9 cellular contexts compared by ENCODE assay signal in genomic region chr1:23673086-23673813, GRCh38. TPM values are rescaled to one million over a fixed set of nuclear protein-coding genes. Genes with fewer than 3 reads are reported as not detected.
A peak's percentile ranks its signal among the peaks of the same experiment; 100 is the strongest.
DNase-seq lines count a peak whose midpoint lies in the region; ATAC-seq and TF ChIP-seq lines count a peak whose summit lies in the region.
"Had no signal": no experiment of that assay in that cellular context is flagged by ENCODE, and none has a peak within 500 bp of the region (broad histone marks: within the 10 kb centered on the region; RNA-seq: fewer than 3 reads in every experiment).

No MANE protein-coding gene starts in this region.

- peak; percentile 13 for DNase-seq in stimulated activated CD4-positive, alpha-beta T cell treated with anti-CD3 and anti-CD28 coated beads, Interleukin-4, amount 100 ng/mL, for 1 hour
- no peak for DNase-seq in stimulated activated CD4-positive, alpha-beta T cell treated with anti-CD3 and anti-CD28 coated beads, Interleukin-2, amount 100 ng/mL, for 48 hours
- DNase-seq in SW480 (ENCODE audit: low spot score) (peak; percentile 60), fibroblast of the aortic adventitia (ENCODE audit: low read depth) (peak; percentile 60), upper lobe of right lung (no peak), inferior parietal cortex (ENCODE audit: extremely low spot score) (no peak)
- no peak for DNase-seq in activated T-helper 1 cell treated with anti-CD3 and anti-CD28 coated beads, Interleukin-12 subunit alpha, Interleukin-12 subunit beta, Interleukin-2, Interleukin-4 antibody, amounts not matched to agents 30 ng/mL and 10 ng/mL and 1 ng/mL, durations not matched to agents 14 hours and 24 hours and 36 hours (ENCODE audit: low spot score)

- H3K27ac ChIP-seq in upper lobe of right lung, result no peak overlapping the region

- ATAC-seq in upper lobe of right lung (peak; percentile 65), HG03432 (IDR thresholded peaks at IDR 0.05; ENCODE audit: unreplicated experiment) (no peak)

- H3K4me3 ChIP-seq in fibroblast of the aortic adventitia (ENCODE audit: low read depth, low read length), result no peak overlapping the region
- no peak overlapping the region for H3K4me3 ChIP-seq in upper lobe of right lung

- H3K27me3 ChIP-seq in upper lobe of right lung, result no peaks in the 10 kb centered on the region

- no peaks in the 10 kb centered on the region for H3K4me1 ChIP-seq in upper lobe of right lung

- TF ChIP-seq CTCF in fibroblast of the aortic adventitia (IDR thresholded peaks at IDR 0.05; ENCODE audit: insufficient read depth, low read length) (peak; percentile 3), upper lobe of right lung (IDR thresholded peaks at IDR 0.05) (no peak)

- H3K36me3 Mint-ChIP-seq in activated T-helper 1 cell treated with anti-CD3 and anti-CD28 coated beads, Interleukin-12 subunit alpha, Interleukin-12 subunit beta, Interleukin-2, Interleukin-4 antibody, amounts not matched to agents 30 ng/mL and 10 ng/mL and 1 ng/mL, durations not matched to agents 14 hours and 24 hours and 36 hours (ENCODE audit: low read depth), result no peaks in the 10 kb centered on the region

- no peaks in the 10 kb centered on the region for H3K9me3 Mint-ChIP-seq in activated T-helper 1 cell treated with anti-CD3 and anti-CD28 coated beads, Interleukin-12 subunit alpha, Interleukin-12 subunit beta, Interleukin-2, Interleukin-4 antibody, amounts not matched to agents 30 ng/mL and 10 ng/mL and 1 ng/mL, durations not matched to agents 14 hours and 24 hours and 36 hours

- H3K4me3 Mint-ChIP-seq in activated T-helper 1 cell treated with anti-CD3 and anti-CD28 coated beads, Interleukin-12 subunit alpha, Interleukin-12 subunit beta, Interleukin-2, Interleukin-4 antibody, amounts not matched to agents 30 ng/mL and 10 ng/mL and 1 ng/mL, durations not matched to agents 14 hours and 24 hours and 36 hours, result no peak overlapping the region
- H3K4me3 Mint-ChIP-seq: memory B cell had no signal

- H3K36me3 ChIP-seq in upper lobe of right lung, result no peaks in the 10 kb centered on the region

- H3K9me3 ChIP-seq in upper lobe of right lung, result no peaks in the 10 kb centered on the region

- H3K27me3 Mint-ChIP-seq in activated T-helper 1 cell treated with anti-CD3 and anti-CD28 coated beads, Interleukin-12 subunit alpha, Interleukin-12 subunit beta, Interleukin-2, Interleukin-4 antibody, amounts not matched to agents 30 ng/mL and 10 ng/mL and 1 ng/mL, durations not matched to agents 14 hours and 24 hours and 36 hours (ENCODE audit: insufficient read depth), result peaks cover 11% of the 10 kb centered on the region

- H3K27ac Mint-ChIP-seq in activated T-helper 1 cell treated with anti-CD3 and anti-CD28 coated beads, Interleukin-12 subunit alpha, Interleukin-12 subunit beta, Interleukin-2, Interleukin-4 antibody, amounts not matched to agents 30 ng/mL and 10 ng/mL and 1 ng/mL, durations not matched to agents 14 hours and 24 hours and 36 hours, result no peak overlapping the region
- H3K27ac Mint-ChIP-seq: memory B cell had no signal

- no peaks in the 10 kb centered on the region for H3K4me1 Mint-ChIP-seq in activated T-helper 1 cell treated with anti-CD3 and anti-CD28 coated beads, Interleukin-12 subunit alpha, Interleukin-12 subunit beta, Interleukin-2, Interleukin-4 antibody, amounts not matched to agents 30 ng/mL and 10 ng/mL and 1 ng/mL, durations not matched to agents 14 hours and 24 hours and 36 hours (ENCODE audit: low read depth)
- H3K4me1 Mint-ChIP-seq: memory B cell had no signal

- intact Hi-C loops in upper lobe of right lung (cut with DNase I), result no loop called here
- intact Hi-C loops in activated T-helper 1 cell treated with anti-CD3 and anti-CD28 coated beads, Interleukin-12 subunit alpha, Interleukin-12 subunit beta, Interleukin-2, Interleukin-4 antibody, amounts not matched to agents 30 ng/mL and 10 ng/mL and 1 ng/mL, durations not matched to agents 14 hours and 24 hours and 36 hours (cut with micrococcal nuclease), result no loop called here

RNA-seq across cellular contexts. Expression of gene RPL11, which starts 18.4 kb away (rescaled TPM):
- total RNA-seq in fibroblast of the aortic adventitia (ENCODE audit: low replicate concordance) (442 and 1,073 TPM in 2 replicates), upper lobe of right lung (895 TPM)
- 1,058 and 1,119 TPM in 2 replicates for total RNA-seq in activated T-helper 1 cell treated with anti-CD3 and anti-CD28 coated beads, Interleukin-12 subunit alpha, Interleukin-12 subunit beta, Interleukin-2, Interleukin-4 antibody, amounts not matched to agents 30 ng/mL and 10 ng/mL and 1 ng/mL, durations not matched to agents 14 hours and 24 hours and 36 hours

Comparison
In these comparisons a context has a peak if more than half of its experiments do, and no peak if none do; other contexts are left out.
1. DNase-seq: peak in stimulated activated CD4-positive, alpha-beta T cell treated with anti-CD3 and anti-CD28 coated beads, Interleukin-4, amount 100 ng/mL, for 1 hour (single experiment), SW480 (single experiment) and fibroblast of the aortic adventitia (single experiment); none in stimulated activated CD4-positive, alpha-beta T cell treated with anti-CD3 and anti-CD28 coated beads, Interleukin-2, amount 100 ng/mL, for 48 hours (0 of 2), upper lobe of right lung (single experiment), activated T-helper 1 cell treated with anti-CD3 and anti-CD28 coated beads, Interleukin-12 subunit alpha, Interleukin-12 subunit beta, Interleukin-2, Interleukin-4 antibody, amounts not matched to agents 30 ng/mL and 10 ng/mL and 1 ng/mL, durations not matched to agents 14 hours and 24 hours and 36 hours (single experiment) and inferior parietal cortex (single experiment).